ENCODE assay signal across 10 cellular contexts in genomic region chr22:24985824-24986214, GRCh38. TPM values are rescaled to one million over a fixed set of nuclear protein-coding genes. Genes with fewer than 3 reads are reported as not detected.
A peak's percentile ranks its signal among the peaks of the same experiment; 100 is the strongest.
DNase-seq lines count a peak whose midpoint lies in the region; ATAC-seq, FAIRE-seq and TF ChIP-seq lines count a peak whose summit lies in the region.
"Had no signal": no experiment of that assay in that cellular context is flagged by ENCODE, and none has a peak within 500 bp of the region (broad histone marks: within the 10 kb centered on the region; RNA-seq: fewer than 3 reads in every experiment).

No MANE protein-coding gene starts in this region.

- H3K27ac ChIP-seq in angular gyrus (ENCODE audit: low read depth, low read length) (peak overlapping the region; percentile 35), right atrium auricular region (peak overlapping the region; percentile 78 to 79)

- FAIRE-seq in HTR-8/SVneo (lab: Jason Lieb, UNC) = no peak

- no peaks in the 10 kb centered on the region for H3K27me3 ChIP-seq in right atrium auricular region
- H3K27me3 ChIP-seq in skeletal muscle satellite cell (ENCODE audit: control insufficient read depth, insufficient read depth, low read length) = no peaks in the 10 kb centered on the region

- H3K36me3 ChIP-seq in right atrium auricular region (no peaks in the 10 kb centered on the region), skeletal muscle satellite cell (ENCODE audit: insufficient read depth, low read length) (no peaks in the 10 kb centered on the region)

- ATAC-seq in GM18909 (IDR thresholded peaks at IDR 0.05; ENCODE audit: poor library complexity, unreplicated experiment) (no peak), HG03378 (IDR thresholded peaks at IDR 0.05; ENCODE audit: unreplicated experiment) (no peak)

- H3K4me3 ChIP-seq in right atrium auricular region (peak overlapping the region in 1 of 2 donors; percentile 10), skeletal muscle satellite cell (ENCODE audit: low read length) (peak overlapping the region; percentile 48)

- peak; percentile 53 for DNase-seq in HTR-8/SVneo (ENCODE audit: insufficient read length, low spot score)
- DNase-seq in right atrium auricular region (ENCODE audit: low spot score) = peak; percentile 80
- DNase-seq in NCI-H1694 treated with DMSO at 0.1 percent for 48 hours (lab: John Stamatoyannopoulos, UW) = no peak
- DNase-seq in SK-N-DZ (ENCODE audit: low spot score) = no peak
- DNase-seq: SHP77; stimulated activated CD4-positive, alpha-beta T cell treated with anti-CD3 and anti-CD28 coated beads, Interleukin-2, amount 100 ng/mL, for 48 hours had no signal

- H3K4me1 ChIP-seq in right atrium auricular region (peaks cover 0 to 65% of the 10 kb centered on the region in 2 donors), skeletal muscle satellite cell (ENCODE audit: control insufficient read depth, insufficient read depth, low read length) (peaks cover 24% of the 10 kb centered on the region)

- H3K9me3 ChIP-seq in right atrium auricular region = no peaks in the 10 kb centered on the region
- no peaks in the 10 kb centered on the region for H3K9me3 ChIP-seq in skeletal muscle satellite cell (replicated peaks; ENCODE audit: low read length)

- TF ChIP-seq CTCF in right atrium auricular region (IDR thresholded peaks at IDR 0.05) = no peak

- H3K4me2 ChIP-seq in skeletal muscle satellite cell (ENCODE audit: low read length) = peak overlapping the region; percentile 58

- H3K9ac ChIP-seq in skeletal muscle satellite cell (ENCODE audit: low read depth, low read length) = peak overlapping the region; percentile 22

RNA-seq across cellular contexts. Expression of gene KIAA1671, which starts 33.3 kb away (rescaled TPM):
- 10 to 100 TPM; 16.8 to 21.7 TPM for total RNA-seq in right atrium auricular region
- total RNA-seq in skeletal muscle satellite cell (2012; rRNA removed) = 4.2 and 4.3 TPM in 2 replicates
- polyA plus RNA-seq in SK-N-DZ (2014; cell fraction: cytosol; rRNA removed) = 2.1 and 2.3 TPM in 2 replicates
- 0.45 and 1.3 TPM in 2 replicates for polyA plus RNA-seq in SK-N-DZ (2014; cell fraction: nucleus; rRNA removed)

RNA-seq across cellular contexts. Expression of gene LHFPL7, which starts 39.3 kb away (rescaled TPM):
- total RNA-seq in right atrium auricular region = not detected
- not detected in 2 replicates for total RNA-seq in skeletal muscle satellite cell (2012; rRNA removed)
- not detected in 2 replicates for polyA plus RNA-seq in SK-N-DZ (2014; cell fraction: cytosol; rRNA removed)
- not detected in 2 replicates for polyA plus RNA-seq in SK-N-DZ (2014; cell fraction: nucleus; rRNA removed)

Comparison
In these comparisons a context has a peak if more than half of its experiments do, and no peak if none do; other contexts are left out.
1. DNase-seq: peak in HTR-8/SVneo (single experiment) and right atrium auricular region (single experiment); none in NCI-H1694 treated with DMSO at 0.1 percent for 48 hours (single experiment) and SK-N-DZ (single experiment).